2 cellular contexts compared by ENCODE assay signal in genomic region chr17:49915260-49915659, GRCh38.
TF ChIP-seq lines count a peak whose summit lies in the region.

No MANE protein-coding gene starts in this region.

TF ChIP-seq in HEK293, 187 proteins besides CTCF, POLR2A, EP300 and RAD21:
- TF ChIP-seq ZBTB20 (tag by site-specific recombination; IDR thresholded peaks at IDR 0.05) (no peak), ZIC2 (tag by site-specific recombination; IDR thresholded peaks at IDR 0.05) (no peak), ZNF394 (tag by site-specific recombination; IDR thresholded peaks at IDR 0.05; ENCODE audit: borderline replicate concordance) (no peak), ZNF677 (tag by site-specific recombination; IDR thresholded peaks at IDR 0.05) (no peak), ZNF660 (tag by site-specific recombination; IDR thresholded peaks at IDR 0.05) (no peak), ZNF138 (tag by site-specific recombination; IDR thresholded peaks at IDR 0.05; ENCODE audit: borderline replicate concordance) (no peak), ZNF548 (tag by site-specific recombination; IDR thresholded peaks at IDR 0.05) (no peak), ZNF768 (tag by site-specific recombination; IDR thresholded peaks at IDR 0.05) (peak; percentile 55; the same call in 1 of the 2 replicates)

TF ChIP-seq in H1, 55 proteins besides CTCF, POLR2A, EP300 and RAD21:
- TF ChIP-seq KDM1A (IDR thresholded peaks at IDR 0.05; ENCODE audit: borderline replicate concordance, low read length) (0 out of 2 replicates have a peak, but pooled peaks have one; percentile 31), BACH1 (IDR thresholded peaks at IDR 0.05; ENCODE audit: low read length) (no peak), MAX (IDR thresholded peaks at IDR 0.05) (no peak), RFX5 (IDR thresholded peaks at IDR 0.05; ENCODE audit: borderline replicate concordance, low read depth, low read length) (no peak)
